25 cellular contexts compared by ENCODE assay signal in genomic region chr7:6487184-6487545, GRCh38. TPM values are rescaled to one million over a fixed set of nuclear protein-coding genes. Genes with fewer than 3 reads are reported as not detected.
A peak's percentile ranks its signal among the peaks of the same experiment; 100 is the strongest.
DNase-seq lines count a peak whose midpoint lies in the region; ATAC-seq and TF ChIP-seq lines count a peak whose summit lies in the region.
"Had no signal": no experiment of that assay in that cellular context is flagged by ENCODE, and none has a peak within 500 bp of the region (broad histone marks: within the 10 kb centered on the region; RNA-seq: fewer than 3 reads in every experiment).

No MANE protein-coding gene starts in this region.

- H3K27me3 Mint-ChIP-seq in natural killer cell (ENCODE audit: low read depth in 2 of 2) (peaks cover 0 to 3% of the 10 kb centered on the region in 2 donors), type B pancreatic cell (peaks cover 4% of the 10 kb centered on the region), endothelial cell (ENCODE audit: unreplicated experiment) (peaks cover 12% of the 10 kb centered on the region)
- H3K27me3 Mint-ChIP-seq in natural killer cell treated with Interleukin-12 subunit alpha and Interleukin-12 subunit beta and Interleukin-15 and Interleukin-18, amount 100 ng/mL, for 72 hours: peaks cover 0 to 2% of the 10 kb centered on the region in 2 donors
- H3K27me3 Mint-ChIP-seq: CD4-positive, alpha-beta memory T cell had no signal

- no peak overlapping the region for H3K4me2 ChIP-seq in osteoblast (ENCODE audit: insufficient read depth, low read length)
- H3K4me2 ChIP-seq: A549; BLaER1 treated with 17β-estradiol and CSF1 and Interleukin-3, amounts not matched to agents 10 nM and 100 nM had no signal

- H3K27ac ChIP-seq in osteoblast (ENCODE audit: low read depth, low read length): no peak overlapping the region
- no peak overlapping the region for H3K27ac ChIP-seq in aorta (ENCODE audit: low read depth in 1 of 2, low read length in 2 of 2)
- H3K27ac ChIP-seq: 22Rv1; A549; BLaER1 treated with 17β-estradiol and CSF1 and Interleukin-3, amounts not matched to agents 10 nM and 100 nM; C4-2B had no signal

- H3K9me3 Mint-ChIP-seq in natural killer cell: no peaks in the 10 kb centered on the region
- H3K9me3 Mint-ChIP-seq in natural killer cell treated with Interleukin-12 subunit alpha and Interleukin-12 subunit beta and Interleukin-15 and Interleukin-18, amount 100 ng/mL, for 72 hours: no peaks in the 10 kb centered on the region
- H3K9me3 Mint-ChIP-seq in type B pancreatic cell: peaks cover 5% of the 10 kb centered on the region
- no peaks in the 10 kb centered on the region for H3K9me3 Mint-ChIP-seq in endothelial cell (ENCODE audit: unreplicated experiment)
- H3K9me3 Mint-ChIP-seq: CD8-positive, alpha-beta memory T cell had no signal

- H3K4me1 Mint-ChIP-seq in natural killer cell (peaks cover 11 to 18% of the 10 kb centered on the region in 2 donors), type B pancreatic cell (ENCODE audit: unreplicated experiment) (peaks cover 6% of the 10 kb centered on the region), endothelial cell (ENCODE audit: unreplicated experiment) (peaks cover 6% of the 10 kb centered on the region)
- H3K4me1 Mint-ChIP-seq in natural killer cell treated with Interleukin-12 subunit alpha and Interleukin-12 subunit beta and Interleukin-15 and Interleukin-18, amount 100 ng/mL, for 72 hours (ENCODE audit: low read depth in 2 of 2): peaks cover 3 to 4% of the 10 kb centered on the region in 2 donors

- intact Hi-C loops in natural killer cell (cut with micrococcal nuclease) (no loop called here), aorta (cut with DNase I) (no loop called here)

- H3K27ac Mint-ChIP-seq in natural killer cell (no peak overlapping the region), type B pancreatic cell (no peak overlapping the region), endothelial cell (ENCODE audit: unreplicated experiment) (no peak overlapping the region)
- H3K27ac Mint-ChIP-seq in natural killer cell treated with Interleukin-12 subunit alpha and Interleukin-12 subunit beta and Interleukin-15 and Interleukin-18, amount 100 ng/mL, for 72 hours: no peak overlapping the region
- H3K27ac Mint-ChIP-seq: B cell; CD4-positive, alpha-beta memory T cell had no signal

- H3K36me3 Mint-ChIP-seq in natural killer cell (no peaks in the 10 kb centered on the region), type B pancreatic cell (no peaks in the 10 kb centered on the region), endothelial cell (ENCODE audit: low read depth, unreplicated experiment) (no peaks in the 10 kb centered on the region)
- no peaks in the 10 kb centered on the region for H3K36me3 Mint-ChIP-seq in natural killer cell treated with Interleukin-12 subunit alpha and Interleukin-12 subunit beta and Interleukin-15 and Interleukin-18, amount 100 ng/mL, for 72 hours

- WGBS in aorta, 2 donors: 92 to 95% methylated on average over 4 of the region's 4 CpGs

- ATAC-seq in natural killer cell (no peak), aorta (ENCODE audit: low FRiP score) (no peak), HG02678 (IDR thresholded peaks at IDR 0.05; ENCODE audit: unreplicated experiment) (no peak)
- no peak for ATAC-seq in natural killer cell treated with Interleukin-12 subunit alpha and Interleukin-12 subunit beta and Interleukin-15 and Interleukin-18, amount 100 ng/mL, for 72 hours
- ATAC-seq: A549, GM12878 had no signal

- peaks cover 10% of the 10 kb centered on the region for H4K20me1 ChIP-seq in osteoblast (ENCODE audit: insufficient read depth, low read length)

- H3K27me3 ChIP-seq in osteoblast (ENCODE audit: insufficient read depth, low read length): peaks cover 13% of the 10 kb centered on the region
- no peaks in the 10 kb centered on the region for H3K27me3 ChIP-seq in aorta (ENCODE audit: control insufficient read depth in 1 of 2, insufficient read depth in 2 of 2, low read length in 1 of 2)
- H3K27me3 ChIP-seq: BLaER1 treated with 17β-estradiol and CSF1 and Interleukin-3, amounts not matched to agents 10 nM and 100 nM had no signal

- H3K4me1 ChIP-seq in osteoblast (ENCODE audit: insufficient read depth, low read length) (peaks cover 12% of the 10 kb centered on the region), aorta (ENCODE audit: control insufficient read depth in 1 of 2, insufficient read depth in 2 of 2, low read length in 2 of 2) (no peaks in the 10 kb centered on the region)

- H2AFZ ChIP-seq in osteoblast (ENCODE audit: low read length): no peak overlapping the region

- TF ChIP-seq CTCF in natural killer cell (IDR thresholded peaks at IDR 0.05) (no peak), osteoblast (IDR thresholded peaks at IDR 0.05; ENCODE audit: extremely low read depth, low read depth, low read length) (no peak), type B pancreatic cell (conservative IDR thresholded peaks at IDR 0.05) (no peak), endothelial cell (IDR thresholded peaks at IDR 0.05; ENCODE audit: unreplicated experiment) (no peak)

- H3K9me3 ChIP-seq in osteoblast (ENCODE audit: low read depth, low read length) (no peaks in the 10 kb centered on the region), aorta (ENCODE audit: control insufficient read depth, low read length) (no peaks in the 10 kb centered on the region)

- peaks cover 18% of the 10 kb centered on the region for H3K79me2 ChIP-seq in osteoblast (ENCODE audit: insufficient read depth, low read length)

- no peak for DNase-seq in natural killer cell
- no peak for DNase-seq in natural killer cell treated with Interleukin-12 subunit alpha and Interleukin-12 subunit beta and Interleukin-15 and Interleukin-18, amount 100 ng/mL, for 72 hours (ENCODE audit: low spot score)
- DNase-seq in osteoblast (ENCODE audit: insufficient read length, low spot score, missing footprints): peak; percentile 46
- DNase-seq in type B pancreatic cell (ENCODE audit: extremely low spot score, unreplicated experiment): no peak
- DNase-seq in aorta: peak; percentile 37 to 61
- DNase-seq in activated T-cell treated with anti-CD3 and anti-CD28 coated beads, Interleukin-2, amount 50 U/mL, for 1 hour: no peak
- no peak for DNase-seq in endothelial cell (ENCODE audit: low spot score)
- DNase-seq: AML-193; CD4-positive, alpha-beta memory T cell; CD8-positive, alpha-beta memory T cell; COR-L47; DMS 273 treated with DMSO at 0.1 percent for 48 hours; DMS153; DMS53; DMS79; DND-41; EL; GDM1 had no signal

- peaks cover 4% of the 10 kb centered on the region for H3K36me3 ChIP-seq in osteoblast (ENCODE audit: insufficient read depth, low read length)
- H3K36me3 ChIP-seq in aorta (ENCODE audit: control insufficient read depth in 1 of 2, insufficient read depth in 2 of 2, low read length in 1 of 2): no peaks in the 10 kb centered on the region

- no peak overlapping the region for H3K4me3 ChIP-seq in osteoblast (ENCODE audit: insufficient read depth, low read length)
- H3K4me3 ChIP-seq in aorta (ENCODE audit: low read length in 2 of 2): no peak overlapping the region
- H3K4me3 ChIP-seq: A549; BLaER1 treated with 17β-estradiol and CSF1 and Interleukin-3, amounts not matched to agents 10 nM and 100 nM; GM12878 had no signal

- H3K4me3 Mint-ChIP-seq in natural killer cell (peak overlapping the region; percentile 13), type B pancreatic cell (peak overlapping the region; percentile 45), endothelial cell (ENCODE audit: unreplicated experiment) (no peak overlapping the region)
- no peak overlapping the region for H3K4me3 Mint-ChIP-seq in natural killer cell treated with Interleukin-12 subunit alpha and Interleukin-12 subunit beta and Interleukin-15 and Interleukin-18, amount 100 ng/mL, for 72 hours
- H3K4me3 Mint-ChIP-seq: B cell; CD4-positive, alpha-beta memory T cell had no signal

RNA-seq across cellular contexts. Expression of gene KDELR2, which starts 3.2 kb away (rescaled TPM):
- total RNA-seq in natural killer cell (10 to 100 TPM; 56.2 to 60.2 (median 58.5) TPM), osteoblast (218 and 245 TPM in 2 replicates), type B pancreatic cell (ENCODE audit: low replicate concordance) (147 and 227 TPM in 2 replicates), aorta (100 to 1,000 TPM; 137 to 138 TPM), endothelial cell (ENCODE audit: unreplicated experiment) (105 TPM)
- total RNA-seq in natural killer cell treated with Interleukin-12 subunit alpha and Interleukin-12 subunit beta and Interleukin-15 and Interleukin-18, amount 100 ng/mL, for 72 hours: 100 to 1,000 TPM; 123 to 147 TPM
- 100 to 1,000 TPM; 100 to 131 TPM for polyA plus RNA-seq in aorta

RNA-seq across cellular contexts. Expression of gene DAGLB, which starts 39.4 kb away (rescaled TPM):
- 10 to 100 TPM; 20.3 to 25.6 (median 25.2) TPM for total RNA-seq in natural killer cell
- total RNA-seq in natural killer cell treated with Interleukin-12 subunit alpha and Interleukin-12 subunit beta and Interleukin-15 and Interleukin-18, amount 100 ng/mL, for 72 hours: 10 to 100 TPM; 19.6 to 30.6 TPM
- total RNA-seq in osteoblast: 17.1 and 17.4 TPM in 2 replicates
- 21.2 and 27.0 TPM in 2 replicates for total RNA-seq in type B pancreatic cell (ENCODE audit: low replicate concordance)
- 10 to 100 TPM; 15.5 to 19.7 TPM for total RNA-seq in aorta
- polyA plus RNA-seq in aorta: 10 to 100 TPM in 1 of 2 donors, 1 to 10 TPM in 1; 3.6 to 18.0 TPM
- total RNA-seq in endothelial cell (ENCODE audit: unreplicated experiment): 27.2 TPM

Comparison
In these comparisons a context has a peak if more than half of its experiments do, and no peak if none do; other contexts are left out.
1. H3K4me3 Mint-ChIP-seq: peak in natural killer cell (single experiment) and type B pancreatic cell (single experiment); none in natural killer cell treated with Interleukin-12 subunit alpha and Interleukin-12 subunit beta and Interleukin-15 and Interleukin-18, amount 100 ng/mL, for 72 hours (single experiment) and endothelial cell (single experiment).
2. DNase-seq: peak in osteoblast (single experiment) and aorta (2 of 2); none in natural killer cell (single experiment), natural killer cell treated with Interleukin-12 subunit alpha and Interleukin-12 subunit beta and Interleukin-15 and Interleukin-18, amount 100 ng/mL, for 72 hours (single experiment), type B pancreatic cell (single experiment), activated T-cell treated with anti-CD3 and anti-CD28 coated beads, Interleukin-2, amount 50 U/mL, for 1 hour (single experiment) and endothelial cell (single experiment).